ENCODE assay signal across 9 cellular contexts in the genomic region with DNA sequence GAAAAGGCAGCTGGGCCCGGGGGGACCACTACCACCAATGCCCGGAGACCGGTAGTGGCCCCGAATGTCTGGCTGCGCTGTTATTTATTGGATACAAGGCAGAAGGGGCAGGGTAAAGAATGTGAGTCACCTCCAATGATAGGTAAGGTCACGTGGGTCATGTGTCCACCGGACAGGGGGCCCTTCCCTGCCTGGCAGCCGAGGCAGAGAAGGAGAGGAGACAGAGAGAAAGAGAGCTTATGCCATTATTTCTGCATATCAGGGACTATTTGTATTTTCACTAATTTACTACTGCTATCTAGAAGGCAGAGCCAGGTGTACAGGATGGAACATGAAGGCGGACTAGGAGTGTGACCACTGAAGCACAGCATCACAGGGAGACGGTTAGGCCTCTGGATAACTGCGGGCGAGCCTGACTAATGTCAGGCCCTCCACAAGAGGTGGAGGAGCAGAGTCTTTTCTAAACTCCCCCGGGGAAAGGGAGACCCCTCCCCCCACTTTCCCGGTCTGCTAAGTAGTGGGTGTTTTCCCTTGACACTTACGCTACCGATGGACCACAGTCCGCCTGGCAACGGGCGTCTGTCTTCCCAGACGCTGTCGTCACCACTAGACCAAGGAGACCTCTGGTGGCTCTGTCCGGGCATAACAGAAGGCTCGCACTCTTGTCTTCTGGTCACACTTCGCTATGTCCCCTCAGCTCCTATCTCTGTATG. TPM values are rescaled to one million over a fixed set of nuclear protein-coding genes. Genes with fewer than 3 reads are reported as not detected.
A peak's percentile ranks its signal among the peaks of the same experiment; 100 is the strongest.
DNase-seq lines count a peak whose midpoint lies in the region; TF ChIP-seq lines count a peak whose summit lies in the region.
"Not testable (repeated sequence)": the region's sequence is repeated elsewhere in the genome, so short reads cannot be mapped to it uniquely, and the experiment has no call there.
"Had no signal": no experiment of that assay in that cellular context is flagged by ENCODE, and none has a peak within 500 bp of the region (broad histone marks: within the 10 kb centered on the region; RNA-seq: fewer than 3 reads in every experiment).

No MANE protein-coding gene starts in this region.

- not testable (repeated sequence) for H3K27ac Mint-ChIP-seq in activated naive CD4-positive, alpha-beta T cell treated with anti-CD3 and anti-CD28 coated beads for 36 hours

- not testable (repeated sequence) for H3K9me3 ChIP-seq in BE2C; SJSA1 (replicated peaks)

- not testable (repeated sequence) for H3K9me3 Mint-ChIP-seq in activated naive CD4-positive, alpha-beta T cell treated with anti-CD3 and anti-CD28 coated beads for 36 hours

- not testable (repeated sequence) for H3K27ac ChIP-seq in SJSA1

- H3K27me3 ChIP-seq in BE2C; SJSA1 (replicated peaks): not testable (repeated sequence)

- H3K4me1 ChIP-seq in BE2C; SJSA1 (replicated peaks): not testable (repeated sequence)

- H3K4me1 Mint-ChIP-seq in activated naive CD4-positive, alpha-beta T cell treated with anti-CD3 and anti-CD28 coated beads for 36 hours (ENCODE audit: low read depth) = peaks cover 22% of the 10 kb centered on the region

- not testable (repeated sequence) for H3K4me3 ChIP-seq in BE2C (ENCODE audit: low read depth, low read length); SJSA1

- intact Hi-C loops in activated naive CD4-positive, alpha-beta T cell treated with anti-CD3 and anti-CD28 coated beads for 36 hours (cut with micrococcal nuclease) = loop anchor here (1.0 to 2.0 kb wide), 2 partner anchors 21 to 81 kb away; no protein-coding TSS in a partner anchor

- H3K4me3 Mint-ChIP-seq in activated naive CD4-positive, alpha-beta T cell treated with anti-CD3 and anti-CD28 coated beads for 36 hours = not testable (repeated sequence)

- not testable (repeated sequence) for H3K36me3 ChIP-seq in BE2C, SJSA1

- CTCF ChIA-PET in activated naive CD4-positive, alpha-beta T cell treated with anti-CD3 and anti-CD28 coated beads for 36 hours (lab: Charles Lee) = interaction anchor here (0.6 to 2.4 kb wide), 7 partner anchors 8 to 47 kb away, joined by 3 to 20 read pairs (median 4); no protein-coding TSS in a partner anchor

- H3K36me3 Mint-ChIP-seq in activated naive CD4-positive, alpha-beta T cell treated with anti-CD3 and anti-CD28 coated beads for 36 hours (ENCODE audit: low read depth) = not testable (repeated sequence)

- TF ChIP-seq CTCF in BE2C (IDR thresholded peaks at IDR 0.05; ENCODE audit: low read depth, low read length) (peak; percentile 70), GM13976 (IDR thresholded peaks at IDR 0.05; ENCODE audit: borderline replicate concordance, control extremely low read depth, extremely low read depth, insufficient read depth, missing control alignments) (peak; percentile 57)

- not testable (repeated sequence) for H3K27me3 Mint-ChIP-seq in activated naive CD4-positive, alpha-beta T cell treated with anti-CD3 and anti-CD28 coated beads for 36 hours (ENCODE audit: low read depth)

- peak; percentile 82 for DNase-seq in BE2C
- peak; percentile 56 for DNase-seq in GM13976 (ENCODE audit: low spot score)
- peak; percentile 8 for DNase-seq in NCI-H1694 (lab: John Stamatoyannopoulos, UW)
- peak; percentile 39 to 64 for DNase-seq in SJSA1 (ENCODE audit: low read depth in 1 of 2, low spot score in 2 of 2)
- peak; percentile 71 for DNase-seq in activated naive CD4-positive, alpha-beta T cell treated with anti-CD3 and anti-CD28 coated beads for 36 hours
- DNase-seq in fibroblast of gingiva (ENCODE audit: low read depth) = peak; percentile 53
- DNase-seq in lung microvascular endothelial cell (ENCODE audit: low read depth in 2 of 2) = peak; percentile 35 to 72
- DNase-seq in stimulated activated CD4-positive, alpha-beta T cell treated with anti-CD3 and anti-CD28 coated beads, Interleukin-12 subunit alpha, Interleukin-12 subunit beta, amount 100 ng/mL, for 4 hours = peak; percentile 29

- in situ Hi-C loops in GM13976 (cut with MboI; ENCODE audit: low sequenced_read_pairs, unreplicated experiment) = not testable (repeated sequence)

RNA-seq across cellular contexts. Expression of gene C16orf54, which starts 24.5 kb away (rescaled TPM):
- polyA plus RNA-seq in BE2C (2012; ENCODE audit: insufficient read depth, insufficient read length, low read depth) = not detected
- total RNA-seq in SJSA1 (2014; rRNA removed; shearing (Covaris generic)) = not detected in 2 replicates
- 10 to 100 TPM; 11.4 to 12.1 TPM for total RNA-seq in activated naive CD4-positive, alpha-beta T cell treated with anti-CD3 and anti-CD28 coated beads for 36 hours
- not detected in 2 replicates for total RNA-seq in lung microvascular endothelial cell
- total RNA-seq: glomerular endothelial cell had no signal

RNA-seq across cellular contexts. Expression of gene QPRT, which starts 42.3 kb away (rescaled TPM):
- polyA plus RNA-seq in BE2C (2012; ENCODE audit: insufficient read depth, insufficient read length, low read depth) = 245 TPM
- 0.13 and 1.9 TPM in 2 replicates for total RNA-seq in SJSA1 (2014; rRNA removed; shearing (Covaris generic))
- 1 to 10 TPM; 8.3 to 9.2 TPM for total RNA-seq in activated naive CD4-positive, alpha-beta T cell treated with anti-CD3 and anti-CD28 coated beads for 36 hours
- total RNA-seq in lung microvascular endothelial cell = under 0.01 and 0.20 TPM in 2 replicates

RNA-seq across cellular contexts. Expression of gene ZG16, which starts 56.7 kb away (rescaled TPM):
- not detected for polyA plus RNA-seq in BE2C (2012; ENCODE audit: insufficient read depth, insufficient read length, low read depth)
- total RNA-seq in SJSA1 (2014; rRNA removed; shearing (Covaris generic)) = not detected in 2 replicates
- total RNA-seq in activated naive CD4-positive, alpha-beta T cell treated with anti-CD3 and anti-CD28 coated beads for 36 hours = not detected
- total RNA-seq in lung microvascular endothelial cell = not detected in 2 replicates
- total RNA-seq: glomerular endothelial cell had no signal

RNA-seq across cellular contexts. Expression of gene SPN, which starts 58.3 kb away (rescaled TPM):
- 2.0 TPM for polyA plus RNA-seq in BE2C (2012; ENCODE audit: insufficient read depth, insufficient read length, low read depth)
- total RNA-seq in SJSA1 (2014; rRNA removed; shearing (Covaris generic)) = not detected in 2 replicates
- 10 to 100 TPM; 51.9 to 53.2 TPM for total RNA-seq in activated naive CD4-positive, alpha-beta T cell treated with anti-CD3 and anti-CD28 coated beads for 36 hours
- total RNA-seq in lung microvascular endothelial cell = not detected in 2 replicates
- total RNA-seq: glomerular endothelial cell had no signal

Comparison
In these comparisons a context has a peak if more than half of its experiments do, and no peak if none do; other contexts are left out.
1. DNase-seq: peak in every context shown above with its lines; median percentile 82 in BE2C; 71 in activated naive CD4-positive, alpha-beta T cell treated with anti-CD3 and anti-CD28 coated beads for 36 hours; 56 in GM13976; 54 in lung microvascular endothelial cell; 53 in fibroblast of gingiva; 52 in SJSA1; 29 in stimulated activated CD4-positive, alpha-beta T cell treated with anti-CD3 and anti-CD28 coated beads, Interleukin-12 subunit alpha, Interleukin-12 subunit beta, amount 100 ng/mL, for 4 hours; 8 in NCI-H1694.
2. RNA of gene C16orf54, which starts 24.5 kb away (total RNA-seq): 11.4 to 12.1 TPM in activated naive CD4-positive, alpha-beta T cell treated with anti-CD3 and anti-CD28 coated beads for 36 hours; not detected in SJSA1 and not detected in lung microvascular endothelial cell; every median in the first group is over 10 times any median in the second.